In the genomic region with DNA sequence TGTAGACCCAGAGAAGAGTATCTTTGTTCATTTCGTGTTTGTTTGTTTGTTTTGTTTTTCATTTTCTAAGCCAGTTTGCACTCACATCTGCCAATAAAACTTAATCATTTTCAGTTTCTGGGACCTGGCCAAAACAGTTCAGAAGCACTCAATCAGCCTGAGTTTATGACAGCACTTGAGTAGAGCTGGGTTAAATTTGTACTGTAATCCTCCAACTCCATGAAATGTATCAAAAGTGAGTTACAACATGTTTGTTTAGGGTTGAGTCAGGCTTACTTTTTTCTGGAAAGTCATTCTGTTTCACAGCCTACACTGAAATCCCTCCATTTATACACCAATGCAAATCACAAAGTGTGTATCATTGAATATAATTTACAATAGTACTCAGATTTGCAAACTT, we compare ENCODE assay signal across 18 cellular contexts.
"Had no signal": no experiment of that assay in that cellular context is flagged by ENCODE, and none has a peak within 500 bp of the region (broad histone marks: within the 10 kb centered on the region; RNA-seq: fewer than 3 reads in every experiment).

No MANE protein-coding gene starts in this region.

- H3K4me3 ChIP-seq: ascending aorta, coronary artery, gastrocnemius medialis, thyroid gland had no signal

- ATAC-seq: activated CD4-positive, CD25-positive, alpha-beta regulatory T cell treated with anti-CD3 and anti-CD28 coated beads, Interleukin-2, amount 50 U/mL, for 24 hours; activated T-cell treated with anti-CD3 and anti-CD28 coated beads, Interleukin-2, amount 50 U/mL, for 4 hours; gastrocnemius medialis; left lobe of liver had no signal

- H3K27me3 ChIP-seq: ascending aorta, gastrocnemius medialis, thyroid gland had no signal

- H3K36me3 ChIP-seq: ascending aorta, gastrocnemius medialis, thyroid gland had no signal

- H3K9me3 ChIP-seq: ascending aorta, gastrocnemius medialis, thyroid gland had no signal

- DNase-seq: activated CD4-positive, alpha-beta T cell treated with anti-CD3 and anti-CD28 coated beads, Interleukin-2, amount 50 U/mL, for 1 hour; activated CD8-positive, alpha-beta memory T cell treated with anti-CD3 and anti-CD28 coated beads, Interleukin-2, amount 50 U/mL, for 4 hours; activated naive CD4-positive, alpha-beta T cell treated with anti-CD3 and anti-CD28 coated beads, Interleukin-2, amount 10 ng/mL, durations not matched to agents 7 days and 5 days; activated T-cell treated with anti-CD3 and anti-CD28 coated beads, Interleukin-2, amount 50 U/mL, for 4 hours; gastrocnemius medialis; head of caudate nucleus; nephron progenitor cell; occipital lobe; retina; stimulated activated CD4-positive, alpha-beta T cell treated with anti-CD3 and anti-CD28 coated beads, Interleukin-12 subunit alpha, Interleukin-12 subunit beta, amount 100 ng/mL, for 4 hours; stimulated activated CD4-positive, alpha-beta T cell treated with anti-CD3 and anti-CD28 coated beads, Interleukin-1b, Interleukin-23, amount 100 ng/mL, for 48 hours; stimulated activated CD8-positive, alpha-beta memory T cell treated with anti-CD3 and anti-CD28 coated beads, Interleukin-4, amount 100 ng/mL, for 48 hours; stimulated activated naive CD4-positive, alpha-beta T cell; thyroid gland had no signal

- H3K4me1 ChIP-seq: ascending aorta, gastrocnemius medialis, thyroid gland had no signal

- H3K27ac ChIP-seq: ascending aorta, coronary artery, gastrocnemius medialis, thyroid gland had no signal
